In genomic region chr11:36123353-36124220, GRCh38 we compare ENCODE assay signal across 13 cellular contexts.
DNase-seq lines count a peak whose midpoint lies in the region; ATAC-seq lines count a peak whose summit lies in the region.
"Had no signal": no experiment of that assay in that cellular context is flagged by ENCODE, and none has a peak within 500 bp of the region (broad histone marks: within the 10 kb centered on the region; RNA-seq: fewer than 3 reads in every experiment).

No MANE protein-coding gene starts in this region.

- DNase-seq in COLO668 (lab: John Stamatoyannopoulos, UW; ENCODE audit: unreplicated experiment) (peak; percentile 29), NCI-H2196 treated with DMSO at 0.1 percent for 48 hours (lab: John Stamatoyannopoulos, UW; ENCODE audit: unreplicated experiment) (peak; percentile 77), cerebellar cortex (ENCODE audit: low spot score) (peak; percentile 81), nucleus accumbens (lab: John Stamatoyannopoulos, UW) (peak in 45 of 56 donors; percentile 12 to 83 (median 43)), DMS79 (lab: John Stamatoyannopoulos, UW) (no peak), GDM1 (lab: John Stamatoyannopoulos, UW) (no peak)
- DNase-seq in effector CD4-positive, alpha-beta T cell, result no peak
- DNase-seq: activated B cell treated with CpG ODN at 0.5 μM for 24 hours; activated CD8-positive, alpha-beta memory T cell treated with anti-CD3 and anti-CD28 coated beads, Interleukin-2, amount 10 ng/mL, durations not matched to agents 7 days and 5 days; activated naive CD4-positive, alpha-beta T cell; NCI-H1436 treated with DMSO at 0.1 percent for 48 hours; upper lobe of right lung had no signal

- ATAC-seq in GM21390 (IDR thresholded peaks at IDR 0.05; ENCODE audit: unreplicated experiment), result no peak
- ATAC-seq: activated CD8-positive, alpha-beta memory T cell treated with anti-CD3 and anti-CD28 coated beads, Interleukin-2, amount 10 ng/mL, durations not matched to agents 7 days and 5 days; upper lobe of right lung had no signal

Comparison
In these comparisons a context has a peak if more than half of its experiments do, and no peak if none do; other contexts are left out.
1. DNase-seq: peak in COLO668 (single experiment), NCI-H2196 treated with DMSO at 0.1 percent for 48 hours (single experiment), cerebellar cortex (single experiment) and nucleus accumbens (45 of 56); none in effector CD4-positive, alpha-beta T cell (single experiment), DMS79 (single experiment) and GDM1 (single experiment).